ENCODE assay signal across 20 cellular contexts in the genomic region with DNA sequence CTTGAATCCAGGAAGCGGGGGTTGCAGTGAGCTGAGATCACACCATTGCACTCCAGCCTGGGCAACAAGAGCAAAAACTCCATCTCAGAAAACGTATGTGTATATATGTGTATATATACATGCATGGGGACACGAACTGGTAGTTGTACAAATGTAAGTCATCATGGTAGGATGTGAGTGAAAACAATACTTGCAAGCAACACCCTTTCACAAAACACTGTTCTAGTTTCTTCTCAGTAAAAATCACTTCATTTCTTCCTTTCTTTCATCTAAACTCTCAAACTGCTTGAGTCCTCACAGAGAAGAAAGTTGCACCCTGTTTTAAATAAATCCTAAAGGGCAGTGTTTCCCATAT. TPM values are rescaled to one million over a fixed set of nuclear protein-coding genes. Genes with fewer than 3 reads are reported as not detected.
DNase-seq lines count a peak whose midpoint lies in the region; ATAC-seq and TF ChIP-seq lines count a peak whose summit lies in the region.
"Had no signal": no experiment of that assay in that cellular context is flagged by ENCODE, and none has a peak within 500 bp of the region (broad histone marks: within the 10 kb centered on the region; RNA-seq: fewer than 3 reads in every experiment).

No MANE protein-coding gene starts in this region.

- H3K4me2 ChIP-seq in fibroblast of lung (ENCODE audit: extremely low read depth, insufficient read depth, low read length) = no peak overlapping the region
- H3K4me2 ChIP-seq: SK-N-SH had no signal

- no peak overlapping the region for H3K4me3 Mint-ChIP-seq in activated naive CD4-positive, alpha-beta T cell treated with anti-CD3 and anti-CD28 coated beads for 36 hours
- H3K4me3 Mint-ChIP-seq in WTC11 = no peak overlapping the region
- H3K4me3 Mint-ChIP-seq: activated CD4-positive, alpha-beta T cell treated with anti-CD3 and anti-CD28 coated beads, Interleukin-2, amount 10 ng/mL, durations not matched to agents 7 days and 5 days; activated T-cell treated with anti-CD3 and anti-CD28 coated beads, Interleukin-2, amount 50 U/mL, for 4 hours; CD8-positive, alpha-beta T cell; effector memory CD8-positive, alpha-beta T cell; H9; naive B cell had no signal

- H3K36me3 ChIP-seq in fibroblast of lung (ENCODE audit: control insufficient read depth, insufficient read depth, low read length) (peaks cover 2% of the 10 kb centered on the region), transverse colon (peaks cover 0 to 26% (median 8%) of the 10 kb centered on the region in 4 donors)

- H3K4me1 ChIP-seq in fibroblast of lung (ENCODE audit: control insufficient read depth, extremely low read depth, insufficient read depth, low read length) (peaks cover 9% of the 10 kb centered on the region), transverse colon (no peaks in the 10 kb centered on the region)

- H3K27ac Mint-ChIP-seq in activated naive CD4-positive, alpha-beta T cell treated with anti-CD3 and anti-CD28 coated beads for 36 hours = peak overlapping the region; percentile 68
- peak overlapping the region; percentile 85 for H3K27ac Mint-ChIP-seq in WTC11
- H3K27ac Mint-ChIP-seq: activated CD4-positive, alpha-beta T cell treated with anti-CD3 and anti-CD28 coated beads, Interleukin-2, amount 10 ng/mL, durations not matched to agents 7 days and 5 days; CD8-positive, alpha-beta T cell had no signal

- H3K27me3 ChIP-seq in fibroblast of lung (ENCODE audit: control insufficient read depth, insufficient read depth, low read length) (no peaks in the 10 kb centered on the region), transverse colon (no peaks in the 10 kb centered on the region)

- H3K9ac ChIP-seq in fibroblast of lung (ENCODE audit: insufficient read depth, low read length) = no peak overlapping the region
- H3K9ac ChIP-seq: SK-N-SH had no signal

- H3K9me3 Mint-ChIP-seq in activated naive CD4-positive, alpha-beta T cell treated with anti-CD3 and anti-CD28 coated beads for 36 hours = no peaks in the 10 kb centered on the region
- no peaks in the 10 kb centered on the region for H3K9me3 Mint-ChIP-seq in WTC11
- H3K9me3 Mint-ChIP-seq: activated CD4-positive, alpha-beta T cell treated with anti-CD3 and anti-CD28 coated beads, Interleukin-2, amount 10 ng/mL, durations not matched to agents 7 days and 5 days; activated T-cell treated with anti-CD3 and anti-CD28 coated beads, Interleukin-2, amount 50 U/mL, for 4 hours; CD8-positive, alpha-beta T cell; effector memory CD8-positive, alpha-beta T cell; H9; naive B cell had no signal

- POLR2A ChIA-PET in WTC11 (lab: Charles Lee) = no interaction called here

- peaks cover 37% of the 10 kb centered on the region for H3K36me3 Mint-ChIP-seq in activated naive CD4-positive, alpha-beta T cell treated with anti-CD3 and anti-CD28 coated beads for 36 hours (ENCODE audit: low read depth)
- H3K36me3 Mint-ChIP-seq in WTC11 = peaks cover 59% of the 10 kb centered on the region

- no peaks in the 10 kb centered on the region for H3K27me3 Mint-ChIP-seq in activated naive CD4-positive, alpha-beta T cell treated with anti-CD3 and anti-CD28 coated beads for 36 hours (ENCODE audit: low read depth)
- H3K27me3 Mint-ChIP-seq in WTC11 (ENCODE audit: low read depth) = no peaks in the 10 kb centered on the region
- H3K27me3 Mint-ChIP-seq: activated CD4-positive, alpha-beta T cell treated with anti-CD3 and anti-CD28 coated beads, Interleukin-2, amount 10 ng/mL, durations not matched to agents 7 days and 5 days; effector memory CD8-positive, alpha-beta T cell; naive B cell had no signal

- no peaks in the 10 kb centered on the region for H3K79me2 ChIP-seq in fibroblast of lung (ENCODE audit: control insufficient read depth, insufficient read depth, low read length)

- H3K4me3 ChIP-seq in fibroblast of lung (replicated peaks in 1 of 4; ENCODE audit: control extremely low read depth in 1 of 4, insufficient read depth in 1 of 4, low read depth in 3 of 4, low read length in 4 of 4) = no peak overlapping the region
- no peak overlapping the region for H3K4me3 ChIP-seq in transverse colon

- WGBS in transverse colon (ENCODE audit: low coverage in 1 of 2), 2 donors = 72 to 76% methylated on average over 3 of the region's 3 CpGs

- H2AFZ ChIP-seq in fibroblast of lung (ENCODE audit: low read length) = no peak overlapping the region

- peaks cover 27% of the 10 kb centered on the region for H3K4me1 Mint-ChIP-seq in activated naive CD4-positive, alpha-beta T cell treated with anti-CD3 and anti-CD28 coated beads for 36 hours (ENCODE audit: low read depth)
- no peaks in the 10 kb centered on the region for H3K4me1 Mint-ChIP-seq in WTC11
- H3K4me1 Mint-ChIP-seq: H9, naive B cell had no signal

- DNase-seq in activated naive CD4-positive, alpha-beta T cell treated with anti-CD3 and anti-CD28 coated beads for 36 hours = no peak
- no peak for DNase-seq in activated naive CD4-positive, alpha-beta T cell (lab: John Stamatoyannopoulos, UW)
- DNase-seq in WTC11 (ENCODE audit: low spot score) (no peak), fibroblast of lung (ENCODE audit: low read depth in 2 of 2) (peak in 1 of 2 donors; percentile 5), transverse colon (no peak), H4 (ENCODE audit: low spot score) (no peak), NCI-H2196 (lab: John Stamatoyannopoulos, UW; ENCODE audit: unreplicated experiment) (no peak), COR-L47 (lab: John Stamatoyannopoulos, UW) (no peak)
- DNase-seq: activated CD4-positive, alpha-beta T cell treated with anti-CD3 and anti-CD28 coated beads, Interleukin-2, amount 10 ng/mL, durations not matched to agents 7 days and 5 days; activated T-cell treated with anti-CD3 and anti-CD28 coated beads, Interleukin-2, amount 50 U/mL, for 4 hours; CD8-positive, alpha-beta T cell; effector memory CD8-positive, alpha-beta T cell; H9; hippocampal formation; islet precursor cell; naive B cell; NCI-H1436 treated with DMSO at 0.1 percent for 48 hours; SK-N-SH; stimulated activated CD4-positive, alpha-beta T cell treated with anti-CD3 and anti-CD28 coated beads, Interleukin-2, amount 100 ng/mL, for 24 hours had no signal

- ATAC-seq in WTC11 = no peak
- ATAC-seq: CD8-positive, alpha-beta T cell; effector memory CD8-positive, alpha-beta T cell; Panc1 had no signal

- no peak for TF ChIP-seq EP300 in transverse colon (IDR thresholded peaks at IDR 0.05; ENCODE audit: low read depth)

- CTCF ChIA-PET in activated naive CD4-positive, alpha-beta T cell treated with anti-CD3 and anti-CD28 coated beads for 36 hours (lab: Charles Lee) = no interaction called here
- CTCF ChIA-PET in WTC11 (lab: Charles Lee) = no interaction called here

- intact Hi-C loops in activated naive CD4-positive, alpha-beta T cell treated with anti-CD3 and anti-CD28 coated beads for 36 hours (cut with micrococcal nuclease) = loop anchor here (2.0 kb wide), 1 partner anchor 51 kb away; a partner anchor contains a TSS
- intact Hi-C loops in transverse colon (cut with DNase I; ENCODE audit: low total_unique reads) = no loop called here

- TF ChIP-seq CTCF in WTC11 (IDR thresholded peaks at IDR 0.05) = no peak
- TF ChIP-seq CTCF in fibroblast of lung (conservative IDR thresholded peaks at IDR 0.05 in 1 of 2, IDR thresholded peaks at IDR 0.05 in 1 of 2; ENCODE audit: low read depth in 1 of 2, low read length in 2 of 2) = no peak
- no peak for TF ChIP-seq CTCF in transverse colon (IDR thresholded peaks at IDR 0.05)

- H3K9me3 ChIP-seq in fibroblast of lung (ENCODE audit: control insufficient read depth, insufficient read depth, low read depth, low read length) (no peaks in the 10 kb centered on the region), transverse colon (no peaks in the 10 kb centered on the region)
- H3K9me3 ChIP-seq: SK-N-SH had no signal

- H4K20me1 ChIP-seq in fibroblast of lung (ENCODE audit: control insufficient read depth, extremely low read depth, insufficient read depth, low read length) = no peaks in the 10 kb centered on the region

- H3K27ac ChIP-seq in fibroblast of lung (ENCODE audit: insufficient read depth, low read length) = peak overlapping the region; percentile 56
- peak overlapping the region; percentile 44 to 73 (median 67) for H3K27ac ChIP-seq in transverse colon

- in situ Hi-C loops in transverse colon (cut with MboI; ENCODE audit: low pct_ligation_motif_present in 1 of 4, low pct_unique_long_range_greater_than_20kb in 1 of 4, low sequenced_read_pairs in 3 of 4) = no loop called here

- no peak for TF ChIP-seq POLR2A in transverse colon (IDR thresholded peaks at IDR 0.05)

RNA-seq across cellular contexts. Expression of a gene that starts 51.8 kb away (rescaled TPM):
- 10 to 100 TPM; 44.8 to 45.5 TPM for total RNA-seq in activated naive CD4-positive, alpha-beta T cell treated with anti-CD3 and anti-CD28 coated beads for 36 hours
- 45.9 to 54.1 TPM (median 51.1 TPM) in 3 replicates for total RNA-seq in WTC11 (2021)
- 12.2 and 12.8 TPM in 2 replicates for total RNA-seq in fibroblast of lung
- polyA plus RNA-seq in fibroblast of lung = 13.4 and 15.4 TPM in 2 replicates
- polyA plus RNA-seq in fibroblast of lung (2012) = 13.9 and 15.3 TPM in 2 replicates
- 5.9 and 8.8 TPM in 2 replicates for polyA minus RNA-seq in fibroblast of lung (ENCODE audit: low replicate concordance)
- total RNA-seq in transverse colon = 100 to 1,000 TPM in 1 of 4 donors, 10 to 100 TPM in 3; 16.1 to 141 (median 19.8) TPM
- 35.9 and 44.4 TPM in 2 replicates for total RNA-seq in H4 (2014; rRNA removed; shearing (Covaris generic))

RNA-seq across cellular contexts. Expression of a gene that starts 59.0 kb away (rescaled TPM):
- 10 to 100 TPM; 13.1 to 17.0 TPM for total RNA-seq in activated naive CD4-positive, alpha-beta T cell treated with anti-CD3 and anti-CD28 coated beads for 36 hours
- total RNA-seq in WTC11 (2021) (18.3 to 21.6 TPM (median 18.4 TPM) in 3 replicates), fibroblast of lung (4.9 and 8.4 TPM in 2 replicates), transverse colon (10 to 100 TPM; 13.7 to 27.7 (median 20.9) TPM)
- polyA plus RNA-seq in fibroblast of lung = 1.7 and 2.2 TPM in 2 replicates
- polyA plus RNA-seq in fibroblast of lung (2012) = 11.3 and 12.2 TPM in 2 replicates
- polyA minus RNA-seq in fibroblast of lung (ENCODE audit: low replicate concordance) = 15.8 and 17.1 TPM in 2 replicates
- 0.39 and 1.5 TPM in 2 replicates for total RNA-seq in H4 (2014; rRNA removed; shearing (Covaris generic))
